In the genomic region with DNA sequence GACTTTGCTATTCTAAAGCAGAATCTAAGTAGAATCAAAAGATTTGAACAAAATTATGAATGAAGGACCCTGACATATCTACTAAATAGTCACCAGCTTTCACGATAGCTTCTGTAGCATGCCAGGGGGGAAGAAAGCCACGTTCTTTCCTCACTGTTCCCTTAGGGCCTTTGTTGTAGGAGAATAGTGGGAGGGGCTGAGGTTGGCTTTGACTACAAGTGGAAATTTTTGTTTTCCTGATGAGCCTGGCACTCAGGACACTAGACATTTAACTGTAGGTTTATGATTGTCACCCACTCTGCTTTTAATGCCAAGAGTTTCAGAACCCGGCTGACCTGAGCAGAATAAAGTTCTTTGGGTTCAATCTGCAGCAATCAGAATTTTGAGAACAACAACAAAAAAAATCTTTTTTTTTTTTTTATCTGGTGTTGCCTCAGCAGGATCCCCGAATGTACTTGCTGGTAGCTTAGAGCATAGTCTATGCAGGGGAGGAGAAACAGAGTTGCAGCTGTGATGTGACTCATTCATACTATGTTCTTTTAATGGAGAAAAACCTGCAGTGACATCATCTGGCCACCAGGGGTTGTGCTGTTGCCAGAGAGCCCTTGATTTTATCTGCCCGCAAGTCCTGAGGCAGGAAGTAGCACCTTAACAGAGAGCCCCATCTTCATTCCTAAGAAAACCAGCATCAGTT, we compare ENCODE assay signal across 8 cellular contexts. TPM values are rescaled to one million over a fixed set of nuclear protein-coding genes. Genes with fewer than 3 reads are reported as not detected.
DNase-seq lines count a peak whose midpoint lies in the region; ATAC-seq and TF ChIP-seq lines count a peak whose summit lies in the region.

No MANE protein-coding gene starts in this region.

- H3K27ac Mint-ChIP-seq in T-cell = no peak overlapping the region

- H3K79me2 ChIP-seq in Loucy (ENCODE audit: insufficient read depth, low read length) = no peaks in the 10 kb centered on the region

- no peaks in the 10 kb centered on the region for H3K9me3 ChIP-seq in HEK293 (ENCODE audit: control insufficient read depth, insufficient read depth, low read depth, low read length)
- H3K9me3 ChIP-seq in Loucy (ENCODE audit: insufficient read depth, low read depth, low read length) = no peaks in the 10 kb centered on the region

- H3K27me3 Mint-ChIP-seq in T-cell = peaks cover 0 to 9% of the 10 kb centered on the region in 2 donors

- H3K9ac ChIP-seq in Loucy (ENCODE audit: low read depth, low read length, poor library complexity, severe bottlenecking) = no peak overlapping the region

- no peaks in the 10 kb centered on the region for H3K27me3 ChIP-seq in Loucy (ENCODE audit: insufficient read depth, low read length, poor library complexity, severe bottlenecking)

- H3K4me3 Mint-ChIP-seq in T-cell = no peak overlapping the region

- POLR2A ChIA-PET in HEK293 (lab: Yijun Ruan, JAX) (interaction anchor here (0.5 to 1.0 kb wide), 4 partner anchors 11 to 109 kb away, joined by 3 to 4 read pairs (median 4); a partner anchor contains a TSS), T-cell (lab: Charles Lee) (interaction anchor here in 1 of 2 donors (0.6 kb wide), 1 partner anchor 11 kb away, joined by 3 read pairs; no protein-coding TSS in a partner anchor)

- no peaks in the 10 kb centered on the region for H3K36me3 Mint-ChIP-seq in T-cell

- peaks cover 0 to 3% (median 2%) of the 10 kb centered on the region in 3 donors for H3K4me1 Mint-ChIP-seq in T-cell

- no peaks in the 10 kb centered on the region for H3K9me2 ChIP-seq in Loucy (replicated peaks; ENCODE audit: low read depth, low read length)

- H3F3A ChIP-seq in Loucy (ENCODE audit: low read depth) = no peaks in the 10 kb centered on the region

- no peaks in the 10 kb centered on the region for H4K20me1 ChIP-seq in Loucy (ENCODE audit: insufficient read depth, low read length, poor library complexity, severe bottlenecking)

- DNase-seq in NCI-H2227 (lab: John Stamatoyannopoulos, UW; ENCODE audit: unreplicated experiment) (peak; percentile 7), NCI-H2227 treated with DMSO at 0.1 percent for 48 hours (lab: John Stamatoyannopoulos, UW) (no peak), T-cell (peak in 33 of 34 experiments; percentile 3 to 52 (median 27)), astrocyte of the hippocampus (ENCODE audit: low read depth, low spot score) (peak; percentile 81), iris pigment epithelial cell (ENCODE audit: low read depth) (peak; percentile 93)
- DNase-seq in stimulated activated CD4-positive, alpha-beta T cell treated with anti-CD3 and anti-CD28 coated beads, Interleukin-2, amount 100 ng/mL, for 4 hours (ENCODE audit: low read depth) = peak; percentile 36

- no peak overlapping the region for H3K4me2 ChIP-seq in Loucy (ENCODE audit: low read depth, low read length, poor library complexity, severe bottlenecking)

- H3K4me1 ChIP-seq in HEK293 (ENCODE audit: control insufficient read depth, insufficient read depth, low read length) (peaks cover 4% of the 10 kb centered on the region), Loucy (ENCODE audit: insufficient read depth, low read length, poor library complexity, severe bottlenecking) (no peaks in the 10 kb centered on the region)

- no peak overlapping the region for H2AFZ ChIP-seq in Loucy (ENCODE audit: low read length)

- peak; percentile 77 to 87 (median 80) for ATAC-seq in T-cell (replicated peaks in 1 of 4)

- TF ChIP-seq CTCF in HEK293 (tag by site-specific recombination; IDR thresholded peaks at IDR 0.05) = no peak
- peak; percentile 83 for TF ChIP-seq CTCF in Loucy (conservative IDR thresholded peaks at IDR 0.05; ENCODE audit: low read length)

- H3K36me3 ChIP-seq in HEK293 (ENCODE audit: control insufficient read depth in 2 of 2, insufficient read depth in 1 of 2, low read length in 2 of 2) (no peaks in the 10 kb centered on the region), Loucy (ENCODE audit: insufficient read depth, low read length) (no peaks in the 10 kb centered on the region)

- CTCF ChIA-PET in HEK293 (lab: Yijun Ruan, JAX) = interaction anchor here (0.5 to 4.3 kb wide), 34 partner anchors 8 to 1373 kb away, joined by 3 to 20 read pairs (median 4); a partner anchor contains a TSS
- CTCF ChIA-PET in T-cell (lab: Charles Lee) = interaction anchor here (0.6 to 1.4 kb wide), 8 partner anchors 8 to 737 kb away, joined by 3 to 5 read pairs (median 3); a partner anchor contains a TSS

- no peak overlapping the region for H3K4me3 ChIP-seq in HEK293 (ENCODE audit: low read depth, low read length)
- H3K4me3 ChIP-seq in Loucy (ENCODE audit: low read length, poor library complexity, severe bottlenecking) = no peak overlapping the region

- H3K9me3 Mint-ChIP-seq in T-cell = no peaks in the 10 kb centered on the region

- H3K27ac ChIP-seq in HEK293 (ENCODE audit: extremely low read depth, low read depth, low read length) = no peak overlapping the region

TF ChIP-seq in HEK293, 187 proteins besides CTCF, POLR2A, EP300 and RAD21 (continues in another document):
- TF ChIP-seq TRIM28 (IDR thresholded peaks at IDR 0.05; ENCODE audit: borderline replicate concordance, low read length) (no peak), ZNF16 (tag by site-specific recombination; IDR thresholded peaks at IDR 0.05; ENCODE audit: low read depth) (no peak), SP3 (tag by site-specific recombination; IDR thresholded peaks at IDR 0.05) (no peak), SCRT2 (tag by site-specific recombination; IDR thresholded peaks at IDR 0.05) (no peak), ZBTB17 (tag by site-specific recombination; IDR thresholded peaks at IDR 0.05) (peak; percentile 53), ZNF274 (IDR thresholded peaks at IDR 0.05; ENCODE audit: low read length) (no peak), ZNF274 (tag by site-specific recombination; IDR thresholded peaks at IDR 0.05; ENCODE audit: borderline replicate concordance) (no peak), IKZF3 (tag by site-specific recombination; IDR thresholded peaks at IDR 0.05) (no peak), SP2 (tag by site-specific recombination; IDR thresholded peaks at IDR 0.05) (no peak), BCL11A (tag by site-specific recombination; IDR thresholded peaks at IDR 0.05; ENCODE audit: low read depth) (no peak), ZNF23 (tag by site-specific recombination; IDR thresholded peaks at IDR 0.05; ENCODE audit: borderline replicate concordance) (no peak), ZNF560 (tag by site-specific recombination; IDR thresholded peaks at IDR 0.05; ENCODE audit: borderline replicate concordance) (no peak), ZNF777 (tag by site-specific recombination; IDR thresholded peaks at IDR 0.05; ENCODE audit: borderline replicate concordance) (no peak), ZNF596 (tag by site-specific recombination; IDR thresholded peaks at IDR 0.05) (no peak), GFI1B (tag by site-specific recombination; IDR thresholded peaks at IDR 0.05) (no peak), ZNF311 (tag by site-specific recombination; IDR thresholded peaks at IDR 0.05; ENCODE audit: borderline replicate concordance) (no peak), ZNF837 (tag by site-specific recombination; IDR thresholded peaks at IDR 0.05) (no peak), ZNF585B (tag by site-specific recombination; IDR thresholded peaks at IDR 0.05) (no peak), ZNF157 (tag by site-specific recombination; IDR thresholded peaks at IDR 0.05) (no peak), SP7 (tag by site-specific recombination; IDR thresholded peaks at IDR 0.05) (no peak), ZNF324 (tag by site-specific recombination; IDR thresholded peaks at IDR 0.05) (no peak), ZNF391 (tag by site-specific recombination; IDR thresholded peaks at IDR 0.05; ENCODE audit: borderline replicate concordance, low read depth) (no peak)
- TF ChIP-seq, protein P1, sequence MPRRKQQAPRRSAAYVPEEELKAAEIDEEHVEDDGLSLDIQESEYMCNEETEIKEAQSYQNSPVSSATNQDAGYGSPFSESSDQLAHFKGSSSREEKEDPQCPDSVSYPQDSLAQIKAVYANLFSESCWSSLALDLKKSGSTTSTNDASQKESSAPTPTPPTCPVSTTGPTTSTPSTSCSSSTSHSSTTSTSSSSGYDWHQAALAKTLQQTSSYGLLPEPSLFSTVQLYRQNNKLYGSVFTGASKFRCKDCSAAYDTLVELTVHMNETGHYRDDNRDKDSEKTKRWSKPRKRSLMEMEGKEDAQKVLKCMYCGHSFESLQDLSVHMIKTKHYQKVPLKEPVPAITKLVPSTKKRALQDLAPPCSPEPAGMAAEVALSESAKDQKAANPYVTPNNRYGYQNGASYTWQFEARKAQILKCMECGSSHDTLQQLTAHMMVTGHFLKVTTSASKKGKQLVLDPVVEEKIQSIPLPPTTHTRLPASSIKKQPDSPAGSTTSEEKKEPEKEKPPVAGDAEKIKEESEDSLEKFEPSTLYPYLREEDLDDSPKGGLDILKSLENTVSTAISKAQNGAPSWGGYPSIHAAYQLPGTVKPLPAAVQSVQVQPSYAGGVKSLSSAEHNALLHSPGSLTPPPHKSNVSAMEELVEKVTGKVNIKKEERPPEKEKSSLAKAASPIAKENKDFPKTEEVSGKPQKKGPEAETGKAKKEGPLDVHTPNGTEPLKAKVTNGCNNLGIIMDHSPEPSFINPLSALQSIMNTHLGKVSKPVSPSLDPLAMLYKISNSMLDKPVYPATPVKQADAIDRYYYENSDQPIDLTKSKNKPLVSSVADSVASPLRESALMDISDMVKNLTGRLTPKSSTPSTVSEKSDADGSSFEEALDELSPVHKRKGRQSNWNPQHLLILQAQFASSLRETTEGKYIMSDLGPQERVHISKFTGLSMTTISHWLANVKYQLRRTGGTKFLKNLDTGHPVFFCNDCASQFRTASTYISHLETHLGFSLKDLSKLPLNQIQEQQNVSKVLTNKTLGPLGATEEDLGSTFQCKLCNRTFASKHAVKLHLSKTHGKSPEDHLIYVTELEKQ (tag by site-specific recombination; IDR thresholded peaks at IDR 0.05; ENCODE audit: borderline replicate concordance) = no peak
- TF ChIP-seq, protein P2, sequence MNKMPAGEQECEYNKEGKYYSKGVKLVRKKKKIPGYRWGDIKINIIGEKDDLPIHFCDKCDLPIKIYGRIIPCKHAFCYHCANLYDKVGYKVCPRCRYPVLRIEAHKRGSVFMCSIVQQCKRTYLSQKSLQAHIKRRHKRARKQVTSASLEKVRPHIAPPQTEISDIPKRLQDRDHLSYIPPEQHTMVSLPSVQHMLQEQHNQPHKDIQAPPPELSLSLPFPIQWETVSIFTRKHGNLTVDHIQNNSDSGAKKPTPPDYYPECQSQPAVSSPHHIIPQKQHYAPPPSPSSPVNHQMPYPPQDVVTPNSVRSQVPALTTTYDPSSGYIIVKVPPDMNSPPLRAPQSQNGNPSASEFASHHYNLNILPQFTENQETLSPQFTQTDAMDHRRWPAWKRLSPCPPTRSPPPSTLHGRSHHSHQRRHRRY (tag by site-specific recombination; IDR thresholded peaks at IDR 0.05) = no peak

RNA-seq across cellular contexts. Expression of a gene that starts 38.5 kb away (rescaled TPM):
- total RNA-seq in T-cell = under 1 TPM in 4 of 5 donors, not detected in 1; 0.20 to 0.89 (median 0.47) TPM
